1 cellular context compared by ENCODE assay signal in genomic region chr5:162593881-162594280, GRCh38.
TF ChIP-seq lines count a peak whose summit lies in the region.

No MANE protein-coding gene starts in this region.

TF ChIP-seq in GM12878, 131 proteins besides CTCF, POLR2A, EP300 and RAD21 (continued from another document):
- TF ChIP-seq TAF1 (IDR thresholded peaks at IDR 0.05; ENCODE audit: borderline replicate concordance, low read depth, low read length) = no peak
